ENCODE assay signal across 14 cellular contexts in the genomic region with DNA sequence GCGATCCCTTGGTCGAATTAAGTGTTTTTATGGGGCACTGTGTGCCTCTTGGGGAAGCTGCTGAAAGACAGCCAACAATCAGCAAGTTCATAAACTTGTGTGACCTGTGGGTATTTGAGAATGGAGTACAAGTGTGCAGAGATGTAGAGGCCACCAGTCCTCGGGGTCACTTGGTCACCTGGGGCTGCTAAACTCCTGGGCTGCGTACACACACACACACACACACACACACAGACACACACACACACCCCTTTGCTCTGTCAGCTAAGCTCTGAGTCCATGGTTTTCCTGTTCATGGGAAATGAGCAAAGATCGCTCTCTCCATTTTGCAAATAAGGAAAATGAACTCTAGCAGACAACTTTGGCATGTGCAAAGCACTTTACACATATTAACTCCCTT. TPM values are rescaled to one million over a fixed set of nuclear protein-coding genes. Genes with fewer than 3 reads are reported as not detected.
DNase-seq lines count a peak whose midpoint lies in the region; ATAC-seq and TF ChIP-seq lines count a peak whose summit lies in the region.
"Had no signal": no experiment of that assay in that cellular context is flagged by ENCODE, and none has a peak within 500 bp of the region (broad histone marks: within the 10 kb centered on the region; RNA-seq: fewer than 3 reads in every experiment).

No MANE protein-coding gene starts in this region.

- H3K4me2 ChIP-seq in GM23338 (no peak overlapping the region), neural progenitor cell (no peak overlapping the region)
- H3K4me2 ChIP-seq: BLaER1 treated with 17β-estradiol and CSF1 and Interleukin-3, amounts not matched to agents 10 nM and 100 nM had no signal

- no peak overlapping the region for H3K27ac ChIP-seq in GM23338 (ENCODE audit: low read depth)
- H3K27ac ChIP-seq in RWPE2 (ENCODE audit: poor library complexity, severe bottlenecking), result no peak overlapping the region
- no peak overlapping the region for H3K27ac ChIP-seq in neural progenitor cell
- H3K27ac ChIP-seq: BLaER1 treated with 17β-estradiol and CSF1 and Interleukin-3, amounts not matched to agents 10 nM and 100 nM had no signal

- H3K36me3 Mint-ChIP-seq in GM23338 (ENCODE audit: low read depth), result no peaks in the 10 kb centered on the region
- no peaks in the 10 kb centered on the region for H3K36me3 Mint-ChIP-seq in neural progenitor cell
- H3K36me3 Mint-ChIP-seq: CD8-positive, alpha-beta T cell had no signal

- no peaks in the 10 kb centered on the region for H3F3A ChIP-seq in GM23338 (replicated peaks; ENCODE audit: low read depth)
- peaks cover 8% of the 10 kb centered on the region for H3F3A ChIP-seq in neural progenitor cell (ENCODE audit: low read depth)

- H4K20me1 ChIP-seq in GM23338 (replicated peaks; ENCODE audit: insufficient read depth) (no peaks in the 10 kb centered on the region), neural progenitor cell (ENCODE audit: low read depth) (no peaks in the 10 kb centered on the region)
- H4K20me1 ChIP-seq: BLaER1 treated with 17β-estradiol and CSF1 and Interleukin-3, amounts not matched to agents 10 nM and 100 nM had no signal

- H3K9me3 ChIP-seq in RWPE2 (ENCODE audit: severe bottlenecking), result no peaks in the 10 kb centered on the region
- H3K9me3 ChIP-seq in neural progenitor cell (ENCODE audit: low read depth), result no peaks in the 10 kb centered on the region
- H3K9me3 ChIP-seq: BLaER1 treated with 17β-estradiol and CSF1 and Interleukin-3, amounts not matched to agents 10 nM and 100 nM had no signal

- no peak for ATAC-seq in GM23338
- ATAC-seq in RWPE2 (ENCODE audit: low read depth), result no peak
- ATAC-seq in left colon, result peak; percentile 41
- no peak for ATAC-seq in HG03280 (IDR thresholded peaks at IDR 0.05; ENCODE audit: unreplicated experiment)
- ATAC-seq in GM21381 (IDR thresholded peaks at IDR 0.05; ENCODE audit: unreplicated experiment), result no peak
- ATAC-seq: CD8-positive, alpha-beta T cell had no signal

- H3K4me3 ChIP-seq in GM23338, result no peak overlapping the region
- H3K4me3 ChIP-seq in RWPE2 (ENCODE audit: severe bottlenecking), result no peak overlapping the region
- no peak overlapping the region for H3K4me3 ChIP-seq in neural progenitor cell
- H3K4me3 ChIP-seq: BLaER1 treated with 17β-estradiol and CSF1 and Interleukin-3, amounts not matched to agents 10 nM and 100 nM had no signal

- no peak overlapping the region for H3K4me3 Mint-ChIP-seq in GM23338
- no peak overlapping the region for H3K4me3 Mint-ChIP-seq in neural progenitor cell
- H3K4me3 Mint-ChIP-seq: B cell; CD8-positive, alpha-beta T cell; H9 had no signal

- H3K27me3 Mint-ChIP-seq in GM23338 (ENCODE audit: insufficient read depth, low read depth, poor library complexity), result peaks cover 1% of the 10 kb centered on the region
- no peaks in the 10 kb centered on the region for H3K27me3 Mint-ChIP-seq in neural progenitor cell (ENCODE audit: insufficient read depth, low read depth)
- H3K27me3 Mint-ChIP-seq: B cell had no signal

- H3K27ac Mint-ChIP-seq in GM23338 (no peak overlapping the region), neural progenitor cell (peak overlapping the region; percentile 22)
- H3K27ac Mint-ChIP-seq: B cell; CD8-positive, alpha-beta T cell; H9 had no signal

- H3K36me3 ChIP-seq in GM23338 (ENCODE audit: insufficient read depth), result no peaks in the 10 kb centered on the region
- H3K36me3 ChIP-seq in RWPE2 (ENCODE audit: low read depth), result no peaks in the 10 kb centered on the region
- H3K36me3 ChIP-seq in neural progenitor cell, result no peaks in the 10 kb centered on the region
- H3K36me3 ChIP-seq: BLaER1 treated with 17β-estradiol and CSF1 and Interleukin-3, amounts not matched to agents 10 nM and 100 nM had no signal

- intact Hi-C loops in left colon (cut with DNase I, micrococcal nuclease), result no loop called here

- H3K4me1 ChIP-seq in GM23338 (ENCODE audit: insufficient read depth) (peaks cover 7% of the 10 kb centered on the region; the same call in 1 of the 2 replicates), RWPE2 (ENCODE audit: insufficient read depth, poor library complexity, severe bottlenecking) (no peaks in the 10 kb centered on the region), neural progenitor cell (peaks cover 10% of the 10 kb centered on the region)
- H3K4me1 ChIP-seq: BLaER1 treated with 17β-estradiol and CSF1 and Interleukin-3, amounts not matched to agents 10 nM and 100 nM had no signal

- no peaks in the 10 kb centered on the region for H3K9me2 ChIP-seq in GM23338 (ENCODE audit: insufficient read depth)

- no peak for DNase-seq in GM23338 (ENCODE audit: low spot score)
- peak; percentile 9 for DNase-seq in RWPE2 (ENCODE audit: low spot score)
- no peak for DNase-seq in left colon
- no peak for DNase-seq in neural progenitor cell (ENCODE audit: low spot score)
- no peak for DNase-seq in stimulated activated CD4-positive, alpha-beta T cell treated with anti-CD3 and anti-CD28 coated beads, Interleukin-4, amount 100 ng/mL, for 24 hours
- DNase-seq: Calu3; CD8-positive, alpha-beta T cell; DMS79 treated with DMSO at 0.1 percent for 48 hours; GOT3 had no signal

- TF ChIP-seq CTCF in GM23338 (conservative IDR thresholded peaks at IDR 0.05; ENCODE audit: low read depth in 2 of 2) (no peak), RWPE2 (IDR thresholded peaks at IDR 0.05; ENCODE audit: poor library complexity, severe bottlenecking) (no peak), neural progenitor cell (IDR thresholded peaks at IDR 0.05) (no peak)

- H3K27me3 ChIP-seq in GM23338 (ENCODE audit: insufficient read depth), result no peaks in the 10 kb centered on the region
- no peaks in the 10 kb centered on the region for H3K27me3 ChIP-seq in RWPE2 (ENCODE audit: insufficient read depth, poor library complexity, severe bottlenecking)
- no peaks in the 10 kb centered on the region for H3K27me3 ChIP-seq in neural progenitor cell
- H3K27me3 ChIP-seq: BLaER1 treated with 17β-estradiol and CSF1 and Interleukin-3, amounts not matched to agents 10 nM and 100 nM had no signal

- H3K9me3 Mint-ChIP-seq in GM23338 (no peaks in the 10 kb centered on the region), neural progenitor cell (no peaks in the 10 kb centered on the region)
- H3K9me3 Mint-ChIP-seq: CD8-positive, alpha-beta T cell; H9 had no signal

- peaks cover 11% of the 10 kb centered on the region for H3K4me1 Mint-ChIP-seq in GM23338
- peaks cover 7% of the 10 kb centered on the region for H3K4me1 Mint-ChIP-seq in neural progenitor cell

- H3K9ac ChIP-seq in neural progenitor cell, result no peak overlapping the region
- H3K9ac ChIP-seq: BLaER1 treated with 17β-estradiol and CSF1 and Interleukin-3, amounts not matched to agents 10 nM and 100 nM had no signal

- peak overlapping the region; percentile 96 for H2AFZ ChIP-seq in GM23338
- peak overlapping the region; percentile 63 for H2AFZ ChIP-seq in neural progenitor cell (replicated peaks)

- H3K79me2 ChIP-seq in GM23338 (replicated peaks; ENCODE audit: insufficient read depth), result no peaks in the 10 kb centered on the region
- no peaks in the 10 kb centered on the region for H3K79me2 ChIP-seq in neural progenitor cell (ENCODE audit: low read depth)

TF ChIP-seq in GM23338, 12 proteins besides CTCF, POLR2A, EP300 and RAD21 (continues in another document):
- TF ChIP-seq EZH2 (IDR thresholded peaks at IDR 0.05; ENCODE audit: low read depth, unreplicated experiment) (no peak), ZNF331 (CRISPR knock-in tag; IDR thresholded peaks at IDR 0.05; ENCODE audit: low read depth) (no peak), NANOG (IDR thresholded peaks at IDR 0.05; ENCODE audit: borderline replicate concordance) (no peak), EZH2phosphoT487 (IDR thresholded peaks at IDR 0.05; ENCODE audit: unreplicated experiment) (no peak), JUNB (IDR thresholded peaks at IDR 0.05; ENCODE audit: unreplicated experiment) (no peak), STAT1 (IDR thresholded peaks at IDR 0.05; ENCODE audit: unreplicated experiment) (no peak), POLR2AphosphoS5 (IDR thresholded peaks at IDR 0.05; ENCODE audit: low read depth) (no peak)
- TF ChIP-seq, protein P1, sequence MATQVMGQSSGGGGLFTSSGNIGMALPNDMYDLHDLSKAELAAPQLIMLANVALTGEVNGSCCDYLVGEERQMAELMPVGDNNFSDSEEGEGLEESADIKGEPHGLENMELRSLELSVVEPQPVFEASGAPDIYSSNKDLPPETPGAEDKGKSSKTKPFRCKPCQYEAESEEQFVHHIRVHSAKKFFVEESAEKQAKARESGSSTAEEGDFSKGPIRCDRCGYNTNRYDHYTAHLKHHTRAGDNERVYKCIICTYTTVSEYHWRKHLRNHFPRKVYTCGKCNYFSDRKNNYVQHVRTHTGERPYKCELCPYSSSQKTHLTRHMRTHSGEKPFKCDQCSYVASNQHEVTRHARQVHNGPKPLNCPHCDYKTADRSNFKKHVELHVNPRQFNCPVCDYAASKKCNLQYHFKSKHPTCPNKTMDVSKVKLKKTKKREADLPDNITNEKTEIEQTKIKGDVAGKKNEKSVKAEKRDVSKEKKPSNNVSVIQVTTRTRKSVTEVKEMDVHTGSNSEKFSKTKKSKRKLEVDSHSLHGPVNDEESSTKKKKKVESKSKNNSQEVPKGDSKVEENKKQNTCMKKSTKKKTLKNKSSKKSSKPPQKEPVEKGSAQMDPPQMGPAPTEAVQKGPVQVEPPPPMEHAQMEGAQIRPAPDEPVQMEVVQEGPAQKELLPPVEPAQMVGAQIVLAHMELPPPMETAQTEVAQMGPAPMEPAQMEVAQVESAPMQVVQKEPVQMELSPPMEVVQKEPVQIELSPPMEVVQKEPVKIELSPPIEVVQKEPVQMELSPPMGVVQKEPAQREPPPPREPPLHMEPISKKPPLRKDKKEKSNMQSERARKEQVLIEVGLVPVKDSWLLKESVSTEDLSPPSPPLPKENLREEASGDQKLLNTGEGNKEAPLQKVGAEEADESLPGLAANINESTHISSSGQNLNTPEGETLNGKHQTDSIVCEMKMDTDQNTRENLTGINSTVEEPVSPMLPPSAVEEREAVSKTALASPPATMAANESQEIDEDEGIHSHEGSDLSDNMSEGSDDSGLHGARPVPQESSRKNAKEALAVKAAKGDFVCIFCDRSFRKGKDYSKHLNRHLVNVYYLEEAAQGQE (IDR thresholded peaks at IDR 0.05; ENCODE audit: unreplicated experiment), result no peak

RNA-seq across cellular contexts. Expression of a gene that starts 24.5 kb away (rescaled TPM):
- total RNA-seq in GM23338 (2014; rRNA removed; shearing (Covaris generic)), result 11.3 and 15.0 TPM in 2 replicates
- 16.9 and 17.3 TPM in 2 replicates for polyA plus RNA-seq in GM23338 (2016; fragmentation: Nextera tagmentation; extraction: Ambion mirVana)
- total RNA-seq in left colon (10 to 100 TPM; 27.5 to 28.6 TPM), neural progenitor cell (ENCODE audit: low replicate concordance) (15.2 and 20.5 TPM in 2 replicates)

RNA-seq across cellular contexts. Expression of a gene that starts 47.8 kb away (rescaled TPM):
- 75.2 and 84.5 TPM in 2 replicates for total RNA-seq in GM23338 (2014; rRNA removed; shearing (Covaris generic))
- 112 and 119 TPM in 2 replicates for polyA plus RNA-seq in GM23338 (2016; fragmentation: Nextera tagmentation; extraction: Ambion mirVana)
- total RNA-seq in left colon (1 to 10 TPM; 4.2 to 8.4 TPM), neural progenitor cell (ENCODE audit: low replicate concordance) (130 and 189 TPM in 2 replicates)
